Comparison of ENCODE assay signal across 8 cellular contexts in the genomic region with DNA sequence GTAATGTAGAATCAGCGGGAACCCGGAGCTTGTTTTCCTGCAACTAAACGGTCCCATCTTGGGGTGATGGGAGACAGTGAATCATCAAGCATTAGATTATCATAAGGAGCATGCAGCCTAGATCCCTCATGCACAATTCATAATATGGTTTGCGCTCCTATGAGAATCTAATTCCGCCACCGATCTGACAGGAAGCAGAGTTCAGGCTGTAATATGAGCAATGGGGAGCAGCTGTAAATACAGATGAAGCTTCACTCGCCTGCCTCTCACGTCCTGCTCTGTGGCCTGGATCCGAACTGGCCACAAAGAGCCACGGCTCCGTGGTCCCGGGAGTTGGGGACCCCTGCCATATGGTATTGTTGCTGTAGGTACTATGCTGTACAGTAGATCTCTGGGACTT.
A peak's percentile ranks its signal among the peaks of the same experiment; 100 is the strongest.
DNase-seq lines count a peak whose midpoint lies in the region; ATAC-seq lines count a peak whose summit lies in the region.

No MANE protein-coding gene starts in this region.

- H3K27ac ChIP-seq in mucosa of rectum (ENCODE audit: low read depth in 2 of 2, low read length in 2 of 2) = no peak overlapping the region

- CTCF ChIA-PET in activated naive CD4-positive, alpha-beta T cell treated with anti-CD3 and anti-CD28 coated beads, Interleukin-2, amount 10 ng/mL, durations not matched to agents 7 days and 5 days (lab: Charles Lee) = interaction anchor here (0.8 to 1.0 kb wide), 3 partner anchors 21 to 33 kb away, joined by 3 to 4 read pairs (median 3); no protein-coding TSS in a partner anchor

- no peaks in the 10 kb centered on the region for H3K27me3 ChIP-seq in mucosa of rectum (ENCODE audit: control insufficient read depth in 2 of 2, insufficient read depth in 2 of 2, low read length in 2 of 2)

- H3K9me3 Mint-ChIP-seq in activated naive CD4-positive, alpha-beta T cell treated with anti-CD3 and anti-CD28 coated beads, Interleukin-2, amount 10 ng/mL, durations not matched to agents 7 days and 5 days = peaks cover 23% of the 10 kb centered on the region

- peak overlapping the region; percentile 49 to 56 for H3K4me3 ChIP-seq in mucosa of rectum (ENCODE audit: low read length in 2 of 2)

- H3K36me3 Mint-ChIP-seq in activated naive CD4-positive, alpha-beta T cell treated with anti-CD3 and anti-CD28 coated beads, Interleukin-2, amount 10 ng/mL, durations not matched to agents 7 days and 5 days = peaks cover 49% of the 10 kb centered on the region

- H3K9me3 ChIP-seq in mucosa of rectum (ENCODE audit: control insufficient read depth in 2 of 2, low read length in 2 of 2) = peaks cover 0 to 3% of the 10 kb centered on the region in 2 donors

- peak overlapping the region; percentile 80 for H3K27ac Mint-ChIP-seq in activated naive CD4-positive, alpha-beta T cell treated with anti-CD3 and anti-CD28 coated beads, Interleukin-2, amount 10 ng/mL, durations not matched to agents 7 days and 5 days

- ATAC-seq in HG02885 (IDR thresholded peaks at IDR 0.05; ENCODE audit: poor library complexity, unreplicated experiment) = peak; percentile 45
- no peak for ATAC-seq in HG03175 (IDR thresholded peaks at IDR 0.05; ENCODE audit: unreplicated experiment)

- peak overlapping the region; percentile 36 to 50 for H3K9ac ChIP-seq in mucosa of rectum (ENCODE audit: low read depth in 1 of 2, low read length in 2 of 2)

- H3K4me1 Mint-ChIP-seq in activated naive CD4-positive, alpha-beta T cell treated with anti-CD3 and anti-CD28 coated beads, Interleukin-2, amount 10 ng/mL, durations not matched to agents 7 days and 5 days = peaks cover 56% of the 10 kb centered on the region

- no peaks in the 10 kb centered on the region for H3K36me3 ChIP-seq in mucosa of rectum (ENCODE audit: control insufficient read depth in 2 of 2, insufficient read depth in 2 of 2, low read length in 2 of 2)

- DNase-seq in EL = peak; percentile 70
- DNase-seq in activated naive CD4-positive, alpha-beta T cell treated with anti-CD3 and anti-CD28 coated beads, Interleukin-2, amount 10 ng/mL, durations not matched to agents 7 days and 5 days = peak; percentile 33
- DNase-seq in 8988T = no peak
- DNase-seq in OCI-M2 (lab: John Stamatoyannopoulos, UW; ENCODE audit: unreplicated experiment) = no peak
- no peak for DNase-seq in NCI-H1048 (lab: John Stamatoyannopoulos, UW)

- H3K4me1 ChIP-seq in mucosa of rectum (ENCODE audit: control insufficient read depth in 2 of 2, insufficient read depth in 2 of 2, low read length in 2 of 2) = no peaks in the 10 kb centered on the region

- peak overlapping the region; percentile 76 for H3K4me3 Mint-ChIP-seq in activated naive CD4-positive, alpha-beta T cell treated with anti-CD3 and anti-CD28 coated beads, Interleukin-2, amount 10 ng/mL, durations not matched to agents 7 days and 5 days

- H3K27me3 Mint-ChIP-seq in activated naive CD4-positive, alpha-beta T cell treated with anti-CD3 and anti-CD28 coated beads, Interleukin-2, amount 10 ng/mL, durations not matched to agents 7 days and 5 days = no peaks in the 10 kb centered on the region

Comparison
In these comparisons a context has a peak if more than half of its experiments do, and no peak if none do; other contexts are left out.
1. DNase-seq: peak in EL (single experiment) and activated naive CD4-positive, alpha-beta T cell treated with anti-CD3 and anti-CD28 coated beads, Interleukin-2, amount 10 ng/mL, durations not matched to agents 7 days and 5 days (single experiment); none in 8988T (single experiment), OCI-M2 (single experiment) and NCI-H1048 (single experiment).